Comparison of ENCODE assay signal across 3 cellular contexts in genomic region chr2:9852881-9853280, GRCh38.
TF ChIP-seq lines count a peak whose summit lies in the region.

No MANE protein-coding gene starts in this region.

TF ChIP-seq in A549, 52 proteins besides CTCF, POLR2A, EP300 and RAD21:
- TF ChIP-seq RARB (CRISPR knock-in tag; IDR thresholded peaks at IDR 0.05) (no peak), MAFK (IDR thresholded peaks at IDR 0.05; ENCODE audit: partially characterized antibody) (peak; percentile 81)
TF ChIP-seq in A549: peak in this region for 1.

TF ChIP-seq in IMR-90, 13 proteins besides CTCF, POLR2A, EP300 and RAD21:
- TF ChIP-seq MAFK (IDR thresholded peaks at IDR 0.05; ENCODE audit: low read depth, low read length) (peak; percentile 49; the same call in 1 of the 2 replicates), SMC3 (IDR thresholded peaks at IDR 0.05; ENCODE audit: low read depth, low read length) (no peak), ELK1 (IDR thresholded peaks at IDR 0.05; ENCODE audit: borderline replicate concordance, low read depth, low read length) (no peak)
TF ChIP-seq in IMR-90: peak in this region for 1.

TF ChIP-seq in K562, 482 proteins besides CTCF, POLR2A, EP300 and RAD21:
- TF ChIP-seq MAFF (IDR thresholded peaks at IDR 0.05; ENCODE audit: low read length) (0 out of 2 replicates have a peak, but pooled peaks have one; percentile 15), ZNF384 (IDR thresholded peaks at IDR 0.05; ENCODE audit: low read depth, low read length) (no peak), ZBTB34 (CRISPR knock-in tag; IDR thresholded peaks at IDR 0.05) (no peak), TFAM (CRISPR knock-in tag; conservative IDR thresholded peaks at IDR 0.05) (no peak), C11orf30 (IDR thresholded peaks at IDR 0.05; ENCODE audit: low read depth) (0 out of 2 replicates have a peak, but pooled peaks have one; percentile 11), BACH1 (tag; IDR thresholded peaks at IDR 0.05) (no peak), ZNF316 (IDR thresholded peaks at IDR 0.05) (peak; percentile 28; the same call in 1 of the 2 replicates)
- TF ChIP-seq, protein P1, sequence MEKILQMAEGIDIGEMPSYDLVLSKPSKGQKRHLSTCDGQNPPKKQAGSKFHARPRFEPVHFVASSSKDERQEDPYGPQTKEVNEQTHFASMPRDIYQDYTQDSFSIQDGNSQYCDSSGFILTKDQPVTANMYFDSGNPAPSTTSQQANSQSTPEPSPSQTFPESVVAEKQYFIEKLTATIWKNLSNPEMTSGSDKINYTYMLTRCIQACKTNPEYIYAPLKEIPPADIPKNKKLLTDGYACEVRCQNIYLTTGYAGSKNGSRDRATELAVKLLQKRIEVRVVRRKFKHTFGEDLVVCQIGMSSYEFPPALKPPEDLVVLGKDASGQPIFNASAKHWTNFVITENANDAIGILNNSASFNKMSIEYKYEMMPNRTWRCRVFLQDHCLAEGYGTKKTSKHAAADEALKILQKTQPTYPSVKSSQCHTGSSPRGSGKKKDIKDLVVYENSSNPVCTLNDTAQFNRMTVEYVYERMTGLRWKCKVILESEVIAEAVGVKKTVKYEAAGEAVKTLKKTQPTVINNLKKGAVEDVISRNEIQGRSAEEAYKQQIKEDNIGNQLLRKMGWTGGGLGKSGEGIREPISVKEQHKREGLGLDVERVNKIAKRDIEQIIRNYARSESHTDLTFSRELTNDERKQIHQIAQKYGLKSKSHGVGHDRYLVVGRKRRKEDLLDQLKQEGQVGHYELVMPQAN (IDR thresholded peaks at IDR 0.05; ENCODE audit: borderline replicate concordance): no peak
- TF ChIP-seq, protein P2, sequence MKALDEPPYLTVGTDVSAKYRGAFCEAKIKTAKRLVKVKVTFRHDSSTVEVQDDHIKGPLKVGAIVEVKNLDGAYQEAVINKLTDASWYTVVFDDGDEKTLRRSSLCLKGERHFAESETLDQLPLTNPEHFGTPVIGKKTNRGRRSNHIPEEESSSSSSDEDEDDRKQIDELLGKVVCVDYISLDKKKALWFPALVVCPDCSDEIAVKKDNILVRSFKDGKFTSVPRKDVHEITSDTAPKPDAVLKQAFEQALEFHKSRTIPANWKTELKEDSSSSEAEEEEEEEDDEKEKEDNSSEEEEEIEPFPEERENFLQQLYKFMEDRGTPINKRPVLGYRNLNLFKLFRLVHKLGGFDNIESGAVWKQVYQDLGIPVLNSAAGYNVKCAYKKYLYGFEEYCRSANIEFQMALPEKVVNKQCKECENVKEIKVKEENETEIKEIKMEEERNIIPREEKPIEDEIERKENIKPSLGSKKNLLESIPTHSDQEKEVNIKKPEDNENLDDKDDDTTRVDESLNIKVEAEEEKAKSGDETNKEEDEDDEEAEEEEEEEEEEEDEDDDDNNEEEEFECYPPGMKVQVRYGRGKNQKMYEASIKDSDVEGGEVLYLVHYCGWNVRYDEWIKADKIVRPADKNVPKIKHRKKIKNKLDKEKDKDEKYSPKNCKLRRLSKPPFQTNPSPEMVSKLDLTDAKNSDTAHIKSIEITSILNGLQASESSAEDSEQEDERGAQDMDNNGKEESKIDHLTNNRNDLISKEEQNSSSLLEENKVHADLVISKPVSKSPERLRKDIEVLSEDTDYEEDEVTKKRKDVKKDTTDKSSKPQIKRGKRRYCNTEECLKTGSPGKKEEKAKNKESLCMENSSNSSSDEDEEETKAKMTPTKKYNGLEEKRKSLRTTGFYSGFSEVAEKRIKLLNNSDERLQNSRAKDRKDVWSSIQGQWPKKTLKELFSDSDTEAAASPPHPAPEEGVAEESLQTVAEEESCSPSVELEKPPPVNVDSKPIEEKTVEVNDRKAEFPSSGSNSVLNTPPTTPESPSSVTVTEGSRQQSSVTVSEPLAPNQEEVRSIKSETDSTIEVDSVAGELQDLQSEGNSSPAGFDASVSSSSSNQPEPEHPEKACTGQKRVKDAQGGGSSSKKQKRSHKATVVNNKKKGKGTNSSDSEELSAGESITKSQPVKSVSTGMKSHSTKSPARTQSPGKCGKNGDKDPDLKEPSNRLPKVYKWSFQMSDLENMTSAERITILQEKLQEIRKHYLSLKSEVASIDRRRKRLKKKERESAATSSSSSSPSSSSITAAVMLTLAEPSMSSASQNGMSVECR (CRISPR knock-in tag; IDR thresholded peaks at IDR 0.05): no peak
- TF ChIP-seq, protein P3, sequence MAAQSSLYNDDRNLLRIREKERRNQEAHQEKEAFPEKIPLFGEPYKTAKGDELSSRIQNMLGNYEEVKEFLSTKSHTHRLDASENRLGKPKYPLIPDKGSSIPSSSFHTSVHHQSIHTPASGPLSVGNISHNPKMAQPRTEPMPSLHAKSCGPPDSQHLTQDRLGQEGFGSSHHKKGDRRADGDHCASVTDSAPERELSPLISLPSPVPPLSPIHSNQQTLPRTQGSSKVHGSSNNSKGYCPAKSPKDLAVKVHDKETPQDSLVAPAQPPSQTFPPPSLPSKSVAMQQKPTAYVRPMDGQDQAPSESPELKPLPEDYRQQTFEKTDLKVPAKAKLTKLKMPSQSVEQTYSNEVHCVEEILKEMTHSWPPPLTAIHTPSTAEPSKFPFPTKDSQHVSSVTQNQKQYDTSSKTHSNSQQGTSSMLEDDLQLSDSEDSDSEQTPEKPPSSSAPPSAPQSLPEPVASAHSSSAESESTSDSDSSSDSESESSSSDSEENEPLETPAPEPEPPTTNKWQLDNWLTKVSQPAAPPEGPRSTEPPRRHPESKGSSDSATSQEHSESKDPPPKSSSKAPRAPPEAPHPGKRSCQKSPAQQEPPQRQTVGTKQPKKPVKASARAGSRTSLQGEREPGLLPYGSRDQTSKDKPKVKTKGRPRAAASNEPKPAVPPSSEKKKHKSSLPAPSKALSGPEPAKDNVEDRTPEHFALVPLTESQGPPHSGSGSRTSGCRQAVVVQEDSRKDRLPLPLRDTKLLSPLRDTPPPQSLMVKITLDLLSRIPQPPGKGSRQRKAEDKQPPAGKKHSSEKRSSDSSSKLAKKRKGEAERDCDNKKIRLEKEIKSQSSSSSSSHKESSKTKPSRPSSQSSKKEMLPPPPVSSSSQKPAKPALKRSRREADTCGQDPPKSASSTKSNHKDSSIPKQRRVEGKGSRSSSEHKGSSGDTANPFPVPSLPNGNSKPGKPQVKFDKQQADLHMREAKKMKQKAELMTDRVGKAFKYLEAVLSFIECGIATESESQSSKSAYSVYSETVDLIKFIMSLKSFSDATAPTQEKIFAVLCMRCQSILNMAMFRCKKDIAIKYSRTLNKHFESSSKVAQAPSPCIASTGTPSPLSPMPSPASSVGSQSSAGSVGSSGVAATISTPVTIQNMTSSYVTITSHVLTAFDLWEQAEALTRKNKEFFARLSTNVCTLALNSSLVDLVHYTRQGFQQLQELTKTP (IDR thresholded peaks at IDR 0.05; ENCODE audit: low read depth in 1 of 2, partially characterized antibody in 2 of 2): no peak
TF ChIP-seq in K562: peak in this region for 3.
